ENCODE assay signal across 2 cellular contexts in genomic region chr4:27278615-27279014, GRCh38.
A peak's percentile ranks its signal among the peaks of the same experiment; 100 is the strongest.
TF ChIP-seq lines count a peak whose summit lies in the region.

No MANE protein-coding gene starts in this region.

TF ChIP-seq in SK-N-SH, 30 proteins besides CTCF, POLR2A, EP300 and RAD21 (continued from another document):
- TF ChIP-seq REST (IDR thresholded peaks at IDR 0.05; ENCODE audit: low read depth, low read length), result peak; percentile 96

TF ChIP-seq in SK-N-SH treated with all-trans-retinoic acid at 6 μM for 48 hours, 23 proteins besides CTCF, POLR2A, EP300 and RAD21 (continued from another document):
- TF ChIP-seq TSHZ2 (CRISPR knock-in tag; IDR thresholded peaks at IDR 0.05) (no peak), PATZ1 (CRISPR knock-in tag; IDR thresholded peaks at IDR 0.05; ENCODE audit: borderline replicate concordance) (no peak), ZNF70 (CRISPR knock-in tag; IDR thresholded peaks at IDR 0.05) (no peak), ZNF8 (CRISPR knock-in tag; IDR thresholded peaks at IDR 0.05) (no peak), GLIS3 (CRISPR knock-in tag; IDR thresholded peaks at IDR 0.05) (no peak), POU6F1 (CRISPR knock-in tag; IDR thresholded peaks at IDR 0.05; ENCODE audit: borderline replicate concordance, low read depth) (no peak), CSDC2 (CRISPR knock-in tag; IDR thresholded peaks at IDR 0.05) (no peak), ZC3H10 (CRISPR knock-in tag; IDR thresholded peaks at IDR 0.05) (no peak), SNAI2 (CRISPR knock-in tag; IDR thresholded peaks at IDR 0.05) (no peak), CREB5 (CRISPR knock-in tag; IDR thresholded peaks at IDR 0.05; ENCODE audit: low read depth) (no peak), ZNF565 (CRISPR knock-in tag; conservative IDR thresholded peaks at IDR 0.05; ENCODE audit: low read depth) (no peak), ARNTL (CRISPR knock-in tag; IDR thresholded peaks at IDR 0.05; ENCODE audit: borderline replicate concordance, low read depth) (no peak), ESRRG (CRISPR knock-in tag; IDR thresholded peaks at IDR 0.05) (no peak), RARB (CRISPR knock-in tag; IDR thresholded peaks at IDR 0.05) (no peak), PPARA (CRISPR knock-in tag; IDR thresholded peaks at IDR 0.05; ENCODE audit: borderline replicate concordance) (no peak)
